ENCODE assay signal across 9 cellular contexts in genomic region chr1:111406325-111406768, GRCh38. TPM values are rescaled to one million over a fixed set of nuclear protein-coding genes. Genes with fewer than 3 reads are reported as not detected.
DNase-seq lines count a peak whose midpoint lies in the region; ATAC-seq and TF ChIP-seq lines count a peak whose summit lies in the region.
"Had no signal": no experiment of that assay in that cellular context is flagged by ENCODE, and none has a peak within 500 bp of the region (broad histone marks: within the 10 kb centered on the region; RNA-seq: fewer than 3 reads in every experiment).

No MANE protein-coding gene starts in this region.

- no peaks in the 10 kb centered on the region for H4K20me1 ChIP-seq in Loucy (ENCODE audit: insufficient read depth, low read length, poor library complexity, severe bottlenecking)

- H3K9me3 Mint-ChIP-seq in osteocyte (ENCODE audit: unreplicated experiment) = no peaks in the 10 kb centered on the region
- H3K9me3 Mint-ChIP-seq: nephron had no signal

- peak overlapping the region; percentile 2 for H3K4me2 ChIP-seq in Loucy (ENCODE audit: low read depth, low read length, poor library complexity, severe bottlenecking)

- no peak overlapping the region; the same call in 1 of the 2 replicates for H2AFZ ChIP-seq in Loucy (ENCODE audit: low read length)

- H3K9me3 ChIP-seq in Loucy (ENCODE audit: insufficient read depth, low read depth, low read length) = no peaks in the 10 kb centered on the region

- DNase-seq in GM12864 (ENCODE audit: low read depth) (peak; percentile 55), iris pigment epithelial cell (ENCODE audit: low read depth) (peak; percentile 35), AG08395 (ENCODE audit: low spot score) (no peak), HEK293T (ENCODE audit: extremely low spot score) (no peak), osteocyte (ENCODE audit: extremely low spot score, unreplicated experiment) (no peak)
- peak; percentile 3 for DNase-seq in activated CD8-positive, alpha-beta memory T cell treated with anti-CD3 and anti-CD28 coated beads, Interleukin-2, amount 50 U/mL, for 1 hour (ENCODE audit: extremely low read depth)

- H3K27ac Mint-ChIP-seq in osteocyte (ENCODE audit: unreplicated experiment) = no peak overlapping the region
- H3K27ac Mint-ChIP-seq: nephron had no signal

- no peak overlapping the region for H3K4me3 Mint-ChIP-seq in osteocyte (ENCODE audit: unreplicated experiment)
- H3K4me3 Mint-ChIP-seq: nephron had no signal

- TF ChIP-seq CTCF in GM12864 (IDR thresholded peaks at IDR 0.05; ENCODE audit: low read depth, low read length, missing control alignments) (no peak), Loucy (conservative IDR thresholded peaks at IDR 0.05; ENCODE audit: low read length) (no peak), osteocyte (IDR thresholded peaks at IDR 0.05) (no peak)

- H3K4me1 ChIP-seq in Loucy (ENCODE audit: insufficient read depth, low read length, poor library complexity, severe bottlenecking) = peaks cover 13% of the 10 kb centered on the region

- no peaks in the 10 kb centered on the region for H3K4me1 Mint-ChIP-seq in osteocyte (ENCODE audit: unreplicated experiment)

- CTCF ChIA-PET in HEK293T (lab: Yijun Ruan, JAX) = no interaction called here

- POLR2A ChIA-PET in HEK293T (lab: Yijun Ruan, JAX) = no interaction called here

- H3K27me3 Mint-ChIP-seq in osteocyte (ENCODE audit: unreplicated experiment) = peaks cover 36% of the 10 kb centered on the region

- no peaks in the 10 kb centered on the region for H3K27me3 ChIP-seq in Loucy (ENCODE audit: insufficient read depth, low read length, poor library complexity, severe bottlenecking)

- no peaks in the 10 kb centered on the region for H3K36me3 ChIP-seq in Loucy (ENCODE audit: insufficient read depth, low read length)

- H3K4me3 ChIP-seq in GM12864 (ENCODE audit: low read depth, low read length) (no peak overlapping the region), Loucy (ENCODE audit: low read length, poor library complexity, severe bottlenecking) (no peak overlapping the region)

- H3K79me2 ChIP-seq in Loucy (ENCODE audit: insufficient read depth, low read length) = no peaks in the 10 kb centered on the region

- ATAC-seq in GM21528 (IDR thresholded peaks at IDR 0.05; ENCODE audit: low FRiP score, unreplicated experiment) = peak; percentile 89

- H3K9me2 ChIP-seq in Loucy (replicated peaks; ENCODE audit: low read depth, low read length) = no peaks in the 10 kb centered on the region

- no peak overlapping the region for H3K9ac ChIP-seq in Loucy (ENCODE audit: low read depth, low read length, poor library complexity, severe bottlenecking)

- no peaks in the 10 kb centered on the region for H3K36me3 Mint-ChIP-seq in osteocyte (ENCODE audit: unreplicated experiment)

- no peaks in the 10 kb centered on the region for H3F3A ChIP-seq in Loucy (ENCODE audit: low read depth)

TF ChIP-seq in HEK293T, 16 proteins besides CTCF, POLR2A, EP300 and RAD21:
- TF ChIP-seq ELF4 (IDR thresholded peaks at IDR 0.05) (no peak), FOXM1 (IDR thresholded peaks at IDR 0.05; ENCODE audit: borderline replicate concordance) (no peak), PKNOX1 (IDR thresholded peaks at IDR 0.05) (no peak), ARNT (IDR thresholded peaks at IDR 0.05) (no peak), BHLHE40 (IDR thresholded peaks at IDR 0.05; ENCODE audit: borderline replicate concordance) (no peak), NFRKB (IDR thresholded peaks at IDR 0.05) (no peak), SP1 (IDR thresholded peaks at IDR 0.05) (no peak), FOXA1 (IDR thresholded peaks at IDR 0.05) (no peak), HDGF (IDR thresholded peaks at IDR 0.05; ENCODE audit: borderline replicate concordance) (no peak), CTBP1 (IDR thresholded peaks at IDR 0.05; ENCODE audit: borderline replicate concordance) (no peak), LEF1 (IDR thresholded peaks at IDR 0.05; ENCODE audit: borderline replicate concordance) (no peak), FOXK2 (IDR thresholded peaks at IDR 0.05) (no peak), SUZ12 (IDR thresholded peaks at IDR 0.05) (no peak), ZNF384 (IDR thresholded peaks at IDR 0.05) (no peak), L3MBTL2 (conservative IDR thresholded peaks at IDR 0.05) (no peak), TARDBP (IDR thresholded peaks at IDR 0.05) (no peak)

RNA-seq across cellular contexts. Expression of gene OVGP1, which starts 21.2 kb away (rescaled TPM):
- 1.1 and 1.6 TPM in 2 replicates for total RNA-seq in osteocyte

RNA-seq across cellular contexts. Expression of gene WDR77, which starts 42.7 kb away (rescaled TPM):
- 22.7 and 24.0 TPM in 2 replicates for total RNA-seq in osteocyte

RNA-seq across cellular contexts. Expression of gene ATP5PB, which starts 42.9 kb away (rescaled TPM):
- total RNA-seq in osteocyte = 185 and 187 TPM in 2 replicates

Comparison
In these comparisons a context has a peak if more than half of its experiments do, and no peak if none do; other contexts are left out.
1. DNase-seq: peak in GM12864 (single experiment), activated CD8-positive, alpha-beta memory T cell treated with anti-CD3 and anti-CD28 coated beads, Interleukin-2, amount 50 U/mL, for 1 hour (single experiment) and iris pigment epithelial cell (single experiment); none in AG08395 (single experiment), HEK293T (single experiment) and osteocyte (single experiment).